ENCODE assay signal across 16 cellular contexts in the genomic region with DNA sequence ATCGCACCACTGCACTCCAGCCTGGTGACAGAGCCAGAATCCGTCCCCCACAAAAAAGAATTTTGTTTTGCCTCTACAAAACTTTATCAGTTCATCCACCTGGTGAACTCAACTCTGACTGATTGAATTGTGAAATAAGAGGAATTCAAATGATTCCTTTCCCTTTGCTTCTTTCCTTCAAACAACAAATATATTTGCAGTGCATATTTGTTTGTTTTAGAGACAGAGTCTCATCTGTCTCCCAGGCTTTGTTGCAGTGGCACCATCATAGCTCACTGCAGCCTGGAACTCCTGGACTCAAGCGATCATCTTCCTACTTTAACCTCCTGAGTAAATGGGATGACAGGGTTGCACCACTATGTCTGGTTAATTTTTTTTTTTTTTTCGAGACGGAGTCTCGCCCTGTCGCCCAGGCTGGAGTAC. TPM values are rescaled to one million over a fixed set of nuclear protein-coding genes. Genes with fewer than 3 reads are reported as not detected.
A peak's percentile ranks its signal among the peaks of the same experiment; 100 is the strongest.
DNase-seq lines count a peak whose midpoint lies in the region; ATAC-seq, FAIRE-seq and TF ChIP-seq lines count a peak whose summit lies in the region.
"Had no signal": no experiment of that assay in that cellular context is flagged by ENCODE, and none has a peak within 500 bp of the region (broad histone marks: within the 10 kb centered on the region; RNA-seq: fewer than 3 reads in every experiment).

No MANE protein-coding gene starts in this region.

- WGBS in IMR-90 (ENCODE audit: extremely low coverage in 2 of 2, insufficient read length in 1 of 2), 2 experiments: no CpG with 5 or more reads among the region's 7 CpGs
- WGBS in HepG2 (ENCODE audit: low lambda C conversion rate): 40% methylated on average over 7 of the region's 7 CpGs

- TF ChIP-seq POLR2A in IMR-90 (IDR thresholded peaks at IDR 0.05; ENCODE audit: low read depth, low read length): no peak
- TF ChIP-seq POLR2A in HepG2 (IDR thresholded peaks at IDR 0.05; ENCODE audit: insufficient read depth in 1 of 2, low read depth in 2 of 2, low read length in 2 of 2): no peak

- H3K79me1 ChIP-seq in IMR-90 (ENCODE audit: low read depth in 1 of 2, low read length in 2 of 2): no peaks in the 10 kb centered on the region; a peak in 1 of 4 replicates

- CTCF ChIA-PET in IMR-90 (lab: Yijun Ruan, JAX) (no interaction called here), activated B cell treated with CpG ODN at 0.5 μM for 24 hours (lab: Charles Lee) (interaction anchor here (0.5 kb wide), 1 partner anchor 131 kb away, joined by 4 read pairs; no protein-coding TSS in a partner anchor), HepG2 (lab: Yijun Ruan, JAX; ENCODE audit: low intra/inter-chr PET ratio, low total read pairs) (no interaction called here)

- 0 out of 2 replicates have a peak overlapping the region, but pooled peaks have one; percentile 8 for H3K14ac ChIP-seq in IMR-90 (replicated peaks; ENCODE audit: low read depth, low read length)

- no peaks in the 10 kb centered on the region for H3K27me3 Mint-ChIP-seq in activated B cell treated with CpG ODN at 0.5 μM for 24 hours
- peaks cover 5% of the 10 kb centered on the region for H3K27me3 Mint-ChIP-seq in progenitor cell of endocrine pancreas
- H3K27me3 Mint-ChIP-seq: B cell; CD4-positive, alpha-beta T cell had no signal

- no peak overlapping the region for H3K27ac ChIP-seq in IMR-90 (ENCODE audit: insufficient read depth, low read length)
- H3K27ac ChIP-seq in HepG2 (ENCODE audit: extremely low read length, insufficient read depth, low read length): peak overlapping the region; percentile 91
- no peak overlapping the region for H3K27ac ChIP-seq in tibial artery

- ATAC-seq in IMR-90 (ENCODE audit: low read depth) (no peak), activated B cell treated with CpG ODN at 0.5 μM for 24 hours (ENCODE audit: low read depth) (no peak), HepG2 (peak; percentile 54), Right ventricle myocardium superior (ENCODE audit: poor library complexity) (no peak)
- ATAC-seq: GM12878, GM23338 had no signal

- peak; percentile 51 for FAIRE-seq in HepG2 (lab: Jason Lieb, UNC)
- FAIRE-seq: A204.1, GM12878, GM18507 had no signal

- POLR2A ChIA-PET in IMR-90 (lab: Charles Lee; ENCODE audit: unreplicated experiment) (no interaction called here), activated B cell treated with CpG ODN at 0.5 μM for 24 hours (lab: Charles Lee) (interaction anchor here (1.0 to 1.6 kb wide), 2 partner anchors 9 to 15 kb away, joined by 3 to 7 read pairs; no protein-coding TSS in a partner anchor), HepG2 (lab: Yijun Ruan, JAX) (interaction anchor here (0.7 to 5.6 kb wide), 8 partner anchors 9 to 96 kb away, joined by 3 to 82 read pairs (median 6); partner anchors contain the start of gene PIM1)

- no peak overlapping the region; the same call in 1 of the 2 replicates for H4K5ac ChIP-seq in IMR-90 (ENCODE audit: low read depth, low read length)

- H3K4me1 ChIP-seq in IMR-90 (ENCODE audit: control insufficient read depth, insufficient read depth, low read length) (peaks cover 18% of the 10 kb centered on the region), HepG2 (ENCODE audit: insufficient read depth, low read length) (peaks cover 91% of the 10 kb centered on the region), tibial artery (peaks cover 0 to 37% (median 4%) of the 10 kb centered on the region in 4 donors)

- H2AFZ ChIP-seq in IMR-90 (replicated peaks; ENCODE audit: low read length, poor library complexity) (no peak overlapping the region), HepG2 (ENCODE audit: low read length) (no peak overlapping the region)
- H2AFZ ChIP-seq: GM23338 had no signal

- peaks cover 4% of the 10 kb centered on the region; the same call in 1 of the 2 replicates for H3K9me1 ChIP-seq in IMR-90 (ENCODE audit: insufficient read depth, low read length)

- no peak overlapping the region for H3K9ac ChIP-seq in IMR-90 (ENCODE audit: low read depth, low read length)
- H3K9ac ChIP-seq in HepG2 (ENCODE audit: insufficient read depth, low read depth, low read length): no peak overlapping the region

- H3K4me2 ChIP-seq in IMR-90 (ENCODE audit: low read depth, low read length) (no peak overlapping the region), HepG2 (ENCODE audit: low read depth, low read length) (no peak overlapping the region)
- H3K4me2 ChIP-seq: GM23338 had no signal

- no peak overlapping the region for H3K23ac ChIP-seq in IMR-90 (ENCODE audit: low read depth, low read length)

- intact Hi-C loops in IMR-90 (cut with micrococcal nuclease): no loop called here
- intact Hi-C loops in activated B cell treated with CpG ODN at 0.5 μM for 24 hours (cut with micrococcal nuclease): no loop called here
- intact Hi-C loops in HepG2 (cut with micrococcal nuclease; ENCODE audit: unreplicated experiment): no loop called here
- intact Hi-C loops in tibial artery (cut with DNase I; ENCODE audit: low total_unique reads): no loop called here
- intact Hi-C loops in Right ventricle myocardium superior (cut with DNase I): no loop called here

- H2BK20ac ChIP-seq in IMR-90 (ENCODE audit: low read depth, low read length): no peak overlapping the region

- TF ChIP-seq RAD21 in IMR-90 (IDR thresholded peaks at IDR 0.05; ENCODE audit: low read length): no peak
- no peak for TF ChIP-seq RAD21 in HepG2 (CRISPR knock-in tag; IDR thresholded peaks at IDR 0.05)

- no peak for DNase-seq in IMR-90
- no peak for DNase-seq in activated B cell treated with CpG ODN at 0.5 μM for 24 hours
- DNase-seq in HepG2 (ENCODE audit: low spot score): peak; percentile 85
- DNase-seq in progenitor cell of endocrine pancreas (ENCODE audit: low spot score, unreplicated experiment): no peak
- DNase-seq in tibial artery: no peak
- DNase-seq in T-helper 1 cell: no peak
- no peak for DNase-seq in Right ventricle myocardium superior
- DNase-seq: C1 segment of cervical spinal cord; CD4-positive, alpha-beta T cell; DMS79; H9 had no signal

- 0 out of 4 replicates have a peak overlapping the region, but pooled peaks of 1 of the 2 experiments have one; percentile 28 for H4K8ac ChIP-seq in IMR-90 (ENCODE audit: low read depth in 2 of 2, low read length in 2 of 2)

- H3K36me3 Mint-ChIP-seq in activated B cell treated with CpG ODN at 0.5 μM for 24 hours (ENCODE audit: low read depth) (no peaks in the 10 kb centered on the region), progenitor cell of endocrine pancreas (ENCODE audit: insufficient read depth) (no peaks in the 10 kb centered on the region)

- H3K27ac Mint-ChIP-seq in activated B cell treated with CpG ODN at 0.5 μM for 24 hours (peak overlapping the region; percentile 30), progenitor cell of endocrine pancreas (peak overlapping the region; percentile 49)
- H3K27ac Mint-ChIP-seq: B cell; CD4-positive, alpha-beta T cell; GM23338 had no signal

- dilution Hi-C loops in IMR-90 (cut with HindIII; ENCODE audit: low sequenced_read_pairs, unreplicated experiment): no loop called here

- peaks cover 60% of the 10 kb centered on the region for H3K4me1 Mint-ChIP-seq in activated B cell treated with CpG ODN at 0.5 μM for 24 hours
- H3K4me1 Mint-ChIP-seq in progenitor cell of endocrine pancreas (ENCODE audit: low read depth): peaks cover 18% of the 10 kb centered on the region

- no peak overlapping the region for H2AK9ac ChIP-seq in IMR-90 (replicated peaks; ENCODE audit: low read depth, low read length, poor library complexity)

- H3K4ac ChIP-seq in IMR-90 (ENCODE audit: low read depth, low read length): 0 out of 2 replicates have a peak overlapping the region, but pooled peaks have one; percentile 0

- TF ChIP-seq EP300 in HepG2 (IDR thresholded peaks at IDR 0.05; ENCODE audit: low read depth in 2 of 2, low read length in 2 of 2): peak in 1 of 2 experiments; percentile 76; a peak in 2 of 4 replicates
- TF ChIP-seq EP300 in HepG2 (CRISPR knock-in tag; IDR thresholded peaks at IDR 0.05; ENCODE audit: borderline replicate concordance): no peak

- H3K9me3 ChIP-seq in IMR-90 (ENCODE audit: control insufficient read depth, insufficient read depth, low read length) (no peaks in the 10 kb centered on the region), HepG2 (ENCODE audit: low read length) (no peaks in the 10 kb centered on the region), tibial artery (no peaks in the 10 kb centered on the region)

- no peak overlapping the region; the same call in 1 of the 2 replicates for H2BK120ac ChIP-seq in IMR-90 (ENCODE audit: low read depth, low read length)

- H3K36me3 ChIP-seq in IMR-90 (ENCODE audit: control insufficient read depth, insufficient read depth, low read length) (no peaks in the 10 kb centered on the region), HepG2 (replicated peaks in 1 of 2; ENCODE audit: control insufficient read depth in 1 of 2, insufficient read depth in 2 of 2, low read length in 2 of 2) (no peaks in the 10 kb centered on the region), tibial artery (no peaks in the 10 kb centered on the region)

- H3K4me3 Mint-ChIP-seq in activated B cell treated with CpG ODN at 0.5 μM for 24 hours (no peak overlapping the region), progenitor cell of endocrine pancreas (ENCODE audit: low read depth) (no peak overlapping the region)
- H3K4me3 Mint-ChIP-seq: B cell; CD4-positive, alpha-beta T cell; GM23338; H9 had no signal

- no peaks in the 10 kb centered on the region for H3K27me3 ChIP-seq in IMR-90 (ENCODE audit: control insufficient read depth, insufficient read depth, low read length)
- H3K27me3 ChIP-seq in HepG2 (ENCODE audit: control insufficient read depth in 1 of 2, insufficient read depth in 2 of 2, low read length in 2 of 2): no peaks in the 10 kb centered on the region
- H3K27me3 ChIP-seq in tibial artery: no peaks in the 10 kb centered on the region

- H4K91ac ChIP-seq in IMR-90 (ENCODE audit: insufficient read depth, low read depth, low read length): no peak overlapping the region; the same call in 1 of the 2 replicates

- no peak overlapping the region for H3K56ac ChIP-seq in IMR-90 (ENCODE audit: extremely low read depth, insufficient read depth, low read length)

- H3K4me3 ChIP-seq in IMR-90 (ENCODE audit: insufficient read depth, low read depth, low read length) (no peak overlapping the region), HepG2 (replicated peaks in 1 of 3; ENCODE audit: insufficient read depth in 1 of 3, low read depth in 2 of 3, low read length in 3 of 3) (no peak overlapping the region), tibial artery (no peak overlapping the region)
- H3K4me3 ChIP-seq: GM12878, GM23338 had no signal

- in situ Hi-C loops in IMR-90 (cut with MboI; ENCODE audit: low sequenced_read_pairs): no loop called here
- in situ Hi-C loops in HepG2 (cut with HindIII; ENCODE audit: extremely low pct_ligation_motif_present, low pct_unique_long_range_greater_than_20kb): no loop called here

- H3K9me3 Mint-ChIP-seq in activated B cell treated with CpG ODN at 0.5 μM for 24 hours (no peaks in the 10 kb centered on the region), progenitor cell of endocrine pancreas (ENCODE audit: low read depth) (no peaks in the 10 kb centered on the region)
- H3K9me3 Mint-ChIP-seq: CD4-positive, alpha-beta T cell; GM23338; H9 had no signal

- no peak overlapping the region for H2BK5ac ChIP-seq in IMR-90 (ENCODE audit: low read depth, low read length, poor library complexity, severe bottlenecking)

- no peaks in the 10 kb centered on the region for H4K20me1 ChIP-seq in IMR-90 (ENCODE audit: insufficient read depth, low read length)
- no peaks in the 10 kb centered on the region for H4K20me1 ChIP-seq in HepG2 (ENCODE audit: insufficient read depth, low read length)

- peak overlapping the region; percentile 33; the same call in 1 of the 2 replicates for H3K18ac ChIP-seq in IMR-90 (ENCODE audit: low read depth, low read length)

- H3K79me2 ChIP-seq in HepG2 (ENCODE audit: insufficient read depth, low read length): no peaks in the 10 kb centered on the region

- 0 out of 3 replicates have a peak overlapping the region, but pooled peaks have one; percentile 28 for H2BK15ac ChIP-seq in IMR-90 (ENCODE audit: low read depth, low read length)

- TF ChIP-seq CTCF in IMR-90 (conservative IDR thresholded peaks at IDR 0.05; ENCODE audit: low read depth, low read length) (no peak), activated B cell treated with CpG ODN at 0.5 μM for 24 hours (IDR thresholded peaks at IDR 0.05) (no peak), HepG2 (CRISPR knock-in tag; IDR thresholded peaks at IDR 0.05) (no peak), progenitor cell of endocrine pancreas (IDR thresholded peaks at IDR 0.05; ENCODE audit: unreplicated experiment) (no peak), tibial artery (IDR thresholded peaks at IDR 0.05) (no peak)

- BruUV-seq in IMR-90 (replicated peaks; lab: Mats Ljungman, UMichigan) (no TSS peak), HepG2 (replicated peaks; lab: Mats Ljungman, UMichigan) (no TSS peak)

- H2AK5ac ChIP-seq in IMR-90 (ENCODE audit: low read depth, low read length): 0 out of 2 replicates have a peak overlapping the region, but pooled peaks have one; percentile 8

RNA-seq across cellular contexts. Expression of gene PIM1, which starts 23.2 kb away (rescaled TPM):
- total RNA-seq in IMR-90 (2012; rRNA removed): 6.1 and 7.2 TPM in 2 replicates
- polyA plus RNA-seq in IMR-90 (2012; rRNA removed): 12.8 and 18.5 TPM in 2 replicates
- 12.2 and 21.8 TPM in 2 replicates for polyA plus RNA-seq in IMR-90 (2012; cell fraction: cytosol; rRNA removed)
- 50.1 and 73.1 TPM in 2 replicates for polyA plus RNA-seq in IMR-90 (2012; cell fraction: nucleus; rRNA removed; ENCODE audit: low replicate concordance)
- total RNA-seq in activated B cell treated with CpG ODN at 0.5 μM for 24 hours: 272 and 283 TPM in 2 replicates
- 19.1 and 29.4 TPM in 2 replicates for total RNA-seq in HepG2 (2016; rRNA removed; fragmentation: Illumina TruSeq; extraction: Trizol)
- total RNA-seq in HepG2 (2016; cell fraction: cytosol; rRNA removed; fragmentation: Illumina TruSeq; extraction: Trizol; ENCODE audit: low read depth): 13.7 and 14.9 TPM in 2 replicates
- total RNA-seq in HepG2 (2016; cell fraction: insoluble cytoplasmic fraction; rRNA removed; fragmentation: Illumina TruSeq; extraction: Trizol): 14.8 and 30.7 TPM in 2 replicates
- 28.0 and 32.4 TPM in 2 replicates for total RNA-seq in HepG2 (2016; cell fraction: membrane; rRNA removed; fragmentation: Illumina TruSeq; extraction: Trizol)
- 29.7 and 34.7 TPM in 2 replicates for total RNA-seq in HepG2 (2016; cell fraction: nucleus; rRNA removed; fragmentation: Illumina TruSeq; extraction: Trizol)
- 117 and 149 TPM in 2 replicates for polyA plus RNA-seq in HepG2 (2011; rRNA removed)
- polyA plus RNA-seq in HepG2 (2011; cell fraction: cytosol; rRNA removed): 60.3 and 76.2 TPM in 2 replicates
- 145 and 149 TPM in 2 replicates for polyA plus RNA-seq in HepG2 (2011; cell fraction: nucleus; rRNA removed)
- 142 and 149 TPM in 2 replicates for polyA plus RNA-seq in HepG2 (2012)
- 3.1 and 3.3 TPM in 2 replicates for polyA plus RNA-seq in HepG2 (2016; cell fraction: cytosol; fragmentation: Illumina TruSeq; extraction: Trizol; ENCODE audit: low read depth)
- polyA plus RNA-seq in HepG2 (2016; cell fraction: insoluble cytoplasmic fraction; fragmentation: Illumina TruSeq; extraction: Trizol; ENCODE audit: low read depth): 15.9 and 19.2 TPM in 2 replicates
- 7.9 and 8.1 TPM in 2 replicates for polyA plus RNA-seq in HepG2 (2016; cell fraction: membrane; fragmentation: Illumina TruSeq; extraction: Trizol; ENCODE audit: low read depth)
- polyA plus RNA-seq in HepG2 (2016; cell fraction: nucleus; fragmentation: Illumina TruSeq; extraction: Trizol; ENCODE audit: insufficient read depth, low read depth): 68.4 and 71.9 TPM in 2 replicates
- polyA minus RNA-seq in HepG2 (2011; rRNA and poly(A)+ RNA removed; ENCODE audit: low replicate concordance): 24.0 and 183 TPM in 2 replicates
- 66.0 and 82.3 TPM in 2 replicates for polyA minus RNA-seq in HepG2 (2011; cell fraction: cytosol; rRNA and poly(A)+ RNA removed)
- 45.6 and 58.6 TPM in 2 replicates for polyA minus RNA-seq in HepG2 (2011; cell fraction: nucleus; rRNA and poly(A)+ RNA removed)
- 19.5 and 19.7 TPM in 2 replicates for total RNA-seq in progenitor cell of endocrine pancreas
- 28.3 TPM for total RNA-seq in Right ventricle myocardium superior
